ENCODE assay signal across 23 cellular contexts in the genomic region with DNA sequence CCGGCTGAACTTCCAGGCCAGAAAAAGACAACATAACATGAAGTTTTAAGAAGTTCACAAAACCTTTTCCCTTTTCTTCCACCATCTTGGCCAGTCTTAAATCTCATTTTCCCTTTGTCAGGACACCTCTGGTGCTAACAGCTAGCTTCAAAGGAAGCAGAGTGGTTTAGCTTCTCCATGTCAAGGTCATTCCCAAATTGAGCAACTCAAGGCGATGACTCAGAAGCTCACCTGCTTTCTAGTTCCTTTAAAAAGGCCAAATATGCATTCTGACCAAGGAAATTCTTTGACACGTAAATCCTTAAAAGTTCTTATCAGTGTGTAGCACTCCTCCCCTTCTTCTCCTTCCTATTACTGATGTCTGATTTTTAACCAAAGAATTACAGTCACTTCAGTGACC.
"Had no signal": no experiment of that assay in that cellular context is flagged by ENCODE, and none has a peak within 500 bp of the region (broad histone marks: within the 10 kb centered on the region; RNA-seq: fewer than 3 reads in every experiment).

No MANE protein-coding gene starts in this region.

- H3K9me3 Mint-ChIP-seq: activated B cell treated with CpG ODN at 0.5 μM for 24 hours, brain had no signal

- H3K27ac ChIP-seq: neutrophil, upper lobe of right lung had no signal

- H3K4me3 Mint-ChIP-seq: activated B cell treated with CpG ODN at 0.5 μM for 24 hours; activated CD8-positive, alpha-beta T cell treated with anti-CD3 and anti-CD28 coated beads, Interleukin-2, amount 10 ng/mL, durations not matched to agents 7 days and 5 days; activated naive CD8-positive, alpha-beta T cell; activated T-cell treated with anti-CD3 and anti-CD28 coated beads, Interleukin-2, amount 50 U/mL, for 72 hours; brain; immature natural killer cell; naive thymus-derived CD4-positive, alpha-beta T cell; stimulated activated naive CD8-positive, alpha-beta T cell treated with anti-CD3 and anti-CD28 coated beads, Interleukin-15, amount 100 ng/mL, for 72 hours had no signal

- FAIRE-seq: endothelial cell of umbilical vein, TTC549 had no signal

- H3K27me3 ChIP-seq: neutrophil, upper lobe of right lung had no signal

- DNase-seq: activated B cell treated with CpG ODN at 0.5 μM for 24 hours; activated CD4-positive, alpha-beta T cell treated with anti-CD3 and anti-CD28 coated beads for 48 hours; activated CD8-positive, alpha-beta memory T cell treated with anti-CD3 and anti-CD28 coated beads, Interleukin-2, amount 50 U/mL, for 48 hours; activated CD8-positive, alpha-beta T cell treated with anti-CD3 and anti-CD28 coated beads, Interleukin-2, amount 10 ng/mL, durations not matched to agents 7 days and 5 days; activated gamma-delta T cell treated with Interleukin-2 at 50 U/mL for 16 hours; activated T-cell treated with anti-CD3 and anti-CD28 coated beads, Interleukin-2, amount 50 U/mL, for 72 hours; effector CD8-positive, alpha-beta T cell; foreskin melanocyte; immature natural killer cell; left colon; naive thymus-derived CD4-positive, alpha-beta T cell; posterior cingulate gyrus; stimulated activated CD4-positive, alpha-beta T cell treated with anti-CD3 and anti-CD28 coated beads, Interleukin-1b, Interleukin-23, amount 100 ng/mL, for 48 hours; stimulated activated naive CD8-positive, alpha-beta T cell treated with anti-CD3 and anti-CD28 coated beads, Interleukin-15, amount 100 ng/mL, for 72 hours; T-helper 2 cell; upper lobe of right lung had no signal

- H3K27me3 Mint-ChIP-seq: activated B cell treated with CpG ODN at 0.5 μM for 24 hours; activated naive CD8-positive, alpha-beta T cell; stimulated activated naive CD8-positive, alpha-beta T cell treated with anti-CD3 and anti-CD28 coated beads, Interleukin-15, amount 100 ng/mL, for 72 hours had no signal

- H3K36me3 Mint-ChIP-seq: activated naive CD8-positive, alpha-beta T cell; brain; immature natural killer cell; naive thymus-derived CD4-positive, alpha-beta T cell had no signal

- H3K9me3 ChIP-seq: neutrophil, upper lobe of right lung had no signal

- H3K27ac Mint-ChIP-seq: activated B cell treated with CpG ODN at 0.5 μM for 24 hours; activated CD8-positive, alpha-beta T cell treated with anti-CD3 and anti-CD28 coated beads, Interleukin-2, amount 10 ng/mL, durations not matched to agents 7 days and 5 days; activated naive CD8-positive, alpha-beta T cell; activated T-cell treated with anti-CD3 and anti-CD28 coated beads, Interleukin-2, amount 50 U/mL, for 72 hours; immature natural killer cell; naive thymus-derived CD4-positive, alpha-beta T cell; stimulated activated naive CD8-positive, alpha-beta T cell treated with anti-CD3 and anti-CD28 coated beads, Interleukin-15, amount 100 ng/mL, for 72 hours had no signal

- ATAC-seq: activated CD8-positive, alpha-beta T cell treated with anti-CD3 and anti-CD28 coated beads, Interleukin-2, amount 10 ng/mL, durations not matched to agents 7 days and 5 days; activated T-cell treated with anti-CD3 and anti-CD28 coated beads, Interleukin-2, amount 50 U/mL, for 72 hours; left colon; naive thymus-derived CD4-positive, alpha-beta T cell; sciatic nerve; stimulated activated naive CD8-positive, alpha-beta T cell treated with anti-CD3 and anti-CD28 coated beads, Interleukin-15, amount 100 ng/mL, for 72 hours; upper lobe of right lung had no signal

- H3K4me1 Mint-ChIP-seq: activated B cell treated with CpG ODN at 0.5 μM for 24 hours; immature natural killer cell; naive thymus-derived CD4-positive, alpha-beta T cell; stimulated activated naive CD8-positive, alpha-beta T cell treated with anti-CD3 and anti-CD28 coated beads, Interleukin-15, amount 100 ng/mL, for 72 hours had no signal

- H3K4me3 ChIP-seq: lung, upper lobe of right lung had no signal

- H3K4me1 ChIP-seq: upper lobe of right lung had no signal

- H3K36me3 ChIP-seq: neutrophil, upper lobe of right lung had no signal
